In the genomic region with DNA sequence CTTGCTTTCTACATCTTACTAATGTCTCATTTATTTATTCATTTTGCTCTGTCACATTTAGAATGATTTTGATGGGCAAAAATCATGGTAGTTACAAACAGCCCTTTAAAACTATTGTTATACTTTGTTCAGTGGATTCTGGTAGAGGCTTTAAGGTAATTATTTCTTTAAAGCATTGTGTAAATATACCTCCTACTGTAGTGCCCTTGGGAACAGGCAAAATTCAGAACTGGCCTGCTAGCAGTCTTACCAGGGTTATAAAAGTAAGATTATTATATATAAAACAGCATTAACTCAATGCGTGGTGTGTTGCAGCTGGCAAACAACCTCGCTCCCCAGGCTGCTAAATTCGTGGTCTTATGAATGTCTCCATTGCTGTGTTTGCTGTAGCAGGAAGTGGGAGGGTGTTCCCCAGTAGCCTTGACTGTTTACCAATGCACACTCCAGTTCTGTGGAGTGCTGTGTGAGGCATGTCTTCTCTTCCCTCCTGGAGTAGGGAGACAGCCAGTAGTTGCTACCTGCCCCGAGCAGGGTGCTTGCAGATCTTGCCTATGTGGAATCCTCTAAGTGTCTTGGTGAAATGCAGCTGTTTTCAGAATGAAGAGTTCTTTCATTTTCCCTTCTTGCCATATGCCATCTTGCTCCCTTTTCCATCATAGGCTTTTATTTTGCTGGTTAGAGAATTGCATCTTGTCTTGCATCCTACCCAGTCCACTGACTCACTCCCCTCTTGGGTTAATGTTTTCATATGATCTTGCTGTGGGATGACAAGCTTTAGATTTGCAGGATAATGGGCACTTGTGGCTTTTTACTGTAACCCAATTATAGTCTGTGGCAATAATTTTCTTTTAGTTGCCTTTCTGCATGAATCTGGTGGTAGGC, we compare ENCODE assay signal across 11 cellular contexts. TPM values are rescaled to one million over a fixed set of nuclear protein-coding genes. Genes with fewer than 3 reads are reported as not detected.
DNase-seq lines count a peak whose midpoint lies in the region; FAIRE-seq and TF ChIP-seq lines count a peak whose summit lies in the region.
"Had no signal": no experiment of that assay in that cellular context is flagged by ENCODE, and none has a peak within 500 bp of the region (broad histone marks: within the 10 kb centered on the region; RNA-seq: fewer than 3 reads in every experiment).

No MANE protein-coding gene starts in this region.

- H3K36me3 ChIP-seq in OCI-LY1 (ENCODE audit: insufficient read depth, low read length) (peaks cover 18% of the 10 kb centered on the region), transverse colon (peaks cover 0 to 19% (median 6%) of the 10 kb centered on the region in 4 donors)
- H3K36me3 ChIP-seq: thoracic aorta had no signal

- peak overlapping the region; percentile 92 for H3K27ac ChIP-seq in OCI-LY1 (ENCODE audit: low read depth, low read length, poor library complexity, severe bottlenecking)
- H3K27ac ChIP-seq in transverse colon, result peak overlapping the region; percentile 2 to 61 (median 26)
- H3K27ac ChIP-seq: thoracic aorta had no signal

- H3K9me3 ChIP-seq in OCI-LY1 (ENCODE audit: low read length) (no peaks in the 10 kb centered on the region), transverse colon (no peaks in the 10 kb centered on the region)
- H3K9me3 ChIP-seq: thoracic aorta had no signal

- no peak for FAIRE-seq in HTR-8/SVneo (lab: Jason Lieb, UNC)

- H3K4me3 ChIP-seq in OCI-LY1 (ENCODE audit: low read depth, low read length, poor library complexity, severe bottlenecking) (no peak overlapping the region), fibroblast of mammary gland (ENCODE audit: control insufficient read depth, low read depth, low read length) (no peak overlapping the region), transverse colon (no peak overlapping the region)
- H3K4me3 ChIP-seq: thoracic aorta had no signal

- H3F3A ChIP-seq in OCI-LY1 (ENCODE audit: insufficient read depth, low read length), result no peaks in the 10 kb centered on the region

- no peak for TF ChIP-seq POLR2A in transverse colon (IDR thresholded peaks at IDR 0.05)

- no peaks in the 10 kb centered on the region for H3K27me3 ChIP-seq in OCI-LY1 (ENCODE audit: insufficient read depth, low read length)
- no peaks in the 10 kb centered on the region for H3K27me3 ChIP-seq in transverse colon

- peak; percentile 12 for DNase-seq in activated naive CD4-positive, alpha-beta T cell treated with Interleukin-2 at 50 U/mL for 16 hours
- no peak for DNase-seq in activated naive CD4-positive, alpha-beta T cell treated with anti-CD3 and anti-CD28 coated beads, Interleukin-2, amount 50 U/mL, for 16 hours
- DNase-seq in fibroblast of mammary gland (ENCODE audit: low read depth), result peak; percentile 47
- DNase-seq in transverse colon, result peak; percentile 32
- DNase-seq in NCI-H1105 (lab: John Stamatoyannopoulos, UW), result no peak
- no peak for DNase-seq in HTR-8/SVneo (ENCODE audit: insufficient read length, low spot score)
- no peak for DNase-seq in GOT3 (lab: John Stamatoyannopoulos, UW)
- DNase-seq: C1 segment of cervical spinal cord, NCI-H1048 had no signal

- peak overlapping the region; percentile 22; the same call in 1 of the 2 replicates for H3K4me2 ChIP-seq in OCI-LY1 (ENCODE audit: low read length)

- no peak for TF ChIP-seq EP300 in transverse colon (IDR thresholded peaks at IDR 0.05; ENCODE audit: low read depth)

- no peak overlapping the region for H3K9ac ChIP-seq in OCI-LY1 (ENCODE audit: low read length)

- TF ChIP-seq CTCF in OCI-LY1 (IDR thresholded peaks at IDR 0.05; ENCODE audit: low read length) (no peak), fibroblast of mammary gland (conservative IDR thresholded peaks at IDR 0.05; ENCODE audit: control insufficient read depth, insufficient read depth, low read depth, low read length) (no peak), transverse colon (IDR thresholded peaks at IDR 0.05) (no peak)

- H4K20me1 ChIP-seq in OCI-LY1 (ENCODE audit: insufficient read depth, low read length), result no peaks in the 10 kb centered on the region

- H3K4me1 ChIP-seq in OCI-LY1 (ENCODE audit: insufficient read depth, low read length, severe bottlenecking), result peaks cover 34% of the 10 kb centered on the region
- peaks cover 0 to 16% (median 9%) of the 10 kb centered on the region in 4 donors for H3K4me1 ChIP-seq in transverse colon

- no peaks in the 10 kb centered on the region for H3K9me2 ChIP-seq in OCI-LY1 (ENCODE audit: low read depth, low read length)

- H2AFZ ChIP-seq in OCI-LY1 (ENCODE audit: low read length), result no peak overlapping the region

- 45 to 60% methylated on average over 1 to 4 of the region's 4 CpGs for WGBS in transverse colon (ENCODE audit: low coverage in 1 of 2), 2 donors

- no peaks in the 10 kb centered on the region for H3K79me2 ChIP-seq in OCI-LY1 (ENCODE audit: insufficient read depth, low read length)

- intact Hi-C loops in transverse colon (cut with DNase I; ENCODE audit: low total_unique reads), result no loop called here

- in situ Hi-C loops in transverse colon (cut with MboI; ENCODE audit: low pct_ligation_motif_present in 1 of 4, low pct_unique_long_range_greater_than_20kb in 1 of 4, low sequenced_read_pairs in 3 of 4), result no loop called here

RNA-seq across cellular contexts. Expression of a gene that starts 45.3 kb away (rescaled TPM):
- 100 to 1,000 TPM in 1 of 4 donors, 10 to 100 TPM in 3; 48.8 to 106 (median 92.3) TPM for total RNA-seq in transverse colon

Comparison
In these comparisons a context has a peak if more than half of its experiments do, and no peak if none do; other contexts are left out.
1. DNase-seq: peak in activated naive CD4-positive, alpha-beta T cell treated with Interleukin-2 at 50 U/mL for 16 hours (single experiment), fibroblast of mammary gland (single experiment) and transverse colon (single experiment); none in activated naive CD4-positive, alpha-beta T cell treated with anti-CD3 and anti-CD28 coated beads, Interleukin-2, amount 50 U/mL, for 16 hours (single experiment), NCI-H1105 (single experiment), HTR-8/SVneo (single experiment) and GOT3 (single experiment).